Comparison of ENCODE assay signal across 11 cellular contexts in genomic region chr17:35080536-35080935, GRCh38. TPM values are rescaled to one million over a fixed set of nuclear protein-coding genes. Genes with fewer than 3 reads are reported as not detected.
A peak's percentile ranks its signal among the peaks of the same experiment; 100 is the strongest.
DNase-seq lines count a peak whose midpoint lies in the region; ATAC-seq and TF ChIP-seq lines count a peak whose summit lies in the region.
"Had no signal": no experiment of that assay in that cellular context is flagged by ENCODE, and none has a peak within 500 bp of the region (broad histone marks: within the 10 kb centered on the region; RNA-seq: fewer than 3 reads in every experiment).

No MANE protein-coding gene starts in this region.

- CTCF ChIA-PET in activated CD8-positive, alpha-beta memory T cell treated with anti-CD3 and anti-CD28 coated beads, Interleukin-2, amount 10 ng/mL, durations not matched to agents 7 days and 5 days (lab: Charles Lee) = interaction anchor here (1.1 to 6.6 kb wide), 7 partner anchors 9 to 58 kb away, joined by 3 to 46 read pairs (median 9); partner anchors contain the start of gene RFFL
- CTCF ChIA-PET in Caco-2 (lab: Charles Lee) = interaction anchor here (1.5 kb wide), 1 partner anchor 9 kb away, joined by 4 read pairs; no protein-coding TSS in a partner anchor

- no peaks in the 10 kb centered on the region for H3K27me3 Mint-ChIP-seq in activated CD8-positive, alpha-beta memory T cell treated with anti-CD3 and anti-CD28 coated beads, Interleukin-2, amount 10 ng/mL, durations not matched to agents 7 days and 5 days
- no peaks in the 10 kb centered on the region for H3K27me3 Mint-ChIP-seq in T-helper 2 cell treated with Interferon-gamma antibody and Interleukin-4, amounts not matched to agents 5 μg/mL and 100 μg/mL, for 36 hours (ENCODE audit: low read depth)
- no peaks in the 10 kb centered on the region for H3K27me3 Mint-ChIP-seq in stimulated activated naive CD8-positive, alpha-beta T cell treated with anti-CD3 and anti-CD28 coated beads, Interleukin-15, Interleukin-2, amounts not matched to agents 100 ng/mL and 50 ng/mL, for 24 hours
- H3K27me3 Mint-ChIP-seq in Caco-2 (ENCODE audit: insufficient read depth, unreplicated experiment) = no peaks in the 10 kb centered on the region

- no TSS peak for BruUV-seq in Caco-2 (replicated peaks; lab: Mats Ljungman, UMichigan)

- no peaks in the 10 kb centered on the region for H3K36me3 ChIP-seq in Caco-2 (ENCODE audit: control insufficient read depth, insufficient read depth, low read length)

- H3K27ac Mint-ChIP-seq in activated CD8-positive, alpha-beta memory T cell treated with anti-CD3 and anti-CD28 coated beads, Interleukin-2, amount 10 ng/mL, durations not matched to agents 7 days and 5 days = peak overlapping the region; percentile 96
- peak overlapping the region; percentile 74 for H3K27ac Mint-ChIP-seq in T-helper 2 cell treated with Interferon-gamma antibody and Interleukin-4, amounts not matched to agents 5 μg/mL and 100 μg/mL, for 36 hours
- peak overlapping the region; percentile 59 for H3K27ac Mint-ChIP-seq in stimulated activated naive CD8-positive, alpha-beta T cell treated with anti-CD3 and anti-CD28 coated beads, Interleukin-15, Interleukin-2, amounts not matched to agents 100 ng/mL and 50 ng/mL, for 24 hours
- no peak overlapping the region for H3K27ac Mint-ChIP-seq in Caco-2 (ENCODE audit: unreplicated experiment)

- peaks cover 28% of the 10 kb centered on the region for H3K4me1 ChIP-seq in Caco-2

- TF ChIP-seq CTCF in Caco-2 (IDR thresholded peaks at IDR 0.05; ENCODE audit: insufficient read depth in 1 of 2, low read depth in 1 of 2, low read length in 1 of 2, severe bottlenecking in 1 of 2, unreplicated experiment in 1 of 2) = no peak

- peak; percentile 81 for ATAC-seq in activated CD8-positive, alpha-beta memory T cell treated with anti-CD3 and anti-CD28 coated beads, Interleukin-2, amount 10 ng/mL, durations not matched to agents 7 days and 5 days
- ATAC-seq in HG02885 (IDR thresholded peaks at IDR 0.05; ENCODE audit: poor library complexity, unreplicated experiment) (peak; percentile 54), GM21367 (IDR thresholded peaks at IDR 0.05; ENCODE audit: unreplicated experiment) (no peak)

- peak overlapping the region; percentile 29 for H3K4me3 Mint-ChIP-seq in activated CD8-positive, alpha-beta memory T cell treated with anti-CD3 and anti-CD28 coated beads, Interleukin-2, amount 10 ng/mL, durations not matched to agents 7 days and 5 days
- H3K4me3 Mint-ChIP-seq in T-helper 2 cell treated with Interferon-gamma antibody and Interleukin-4, amounts not matched to agents 5 μg/mL and 100 μg/mL, for 36 hours = peak overlapping the region; percentile 33
- peak overlapping the region; percentile 33 for H3K4me3 Mint-ChIP-seq in stimulated activated naive CD8-positive, alpha-beta T cell treated with anti-CD3 and anti-CD28 coated beads, Interleukin-15, Interleukin-2, amounts not matched to agents 100 ng/mL and 50 ng/mL, for 24 hours
- no peak overlapping the region for H3K4me3 Mint-ChIP-seq in Caco-2 (ENCODE audit: unreplicated experiment)

- no peak overlapping the region for H3K4me3 ChIP-seq in Caco-2 (ENCODE audit: low read depth, low read length)

- intact Hi-C loops in Caco-2 (cut with micrococcal nuclease; ENCODE audit: unreplicated experiment) = no loop called here

- no peaks in the 10 kb centered on the region for H3K9me3 ChIP-seq in Caco-2

- no peaks in the 10 kb centered on the region for H3K9me3 Mint-ChIP-seq in activated CD8-positive, alpha-beta memory T cell treated with anti-CD3 and anti-CD28 coated beads, Interleukin-2, amount 10 ng/mL, durations not matched to agents 7 days and 5 days (ENCODE audit: low read depth)
- no peaks in the 10 kb centered on the region for H3K9me3 Mint-ChIP-seq in T-helper 2 cell treated with Interferon-gamma antibody and Interleukin-4, amounts not matched to agents 5 μg/mL and 100 μg/mL, for 36 hours
- H3K9me3 Mint-ChIP-seq in stimulated activated naive CD8-positive, alpha-beta T cell treated with anti-CD3 and anti-CD28 coated beads, Interleukin-15, Interleukin-2, amounts not matched to agents 100 ng/mL and 50 ng/mL, for 24 hours = no peaks in the 10 kb centered on the region
- no peaks in the 10 kb centered on the region for H3K9me3 Mint-ChIP-seq in Caco-2 (ENCODE audit: unreplicated experiment)
- H3K9me3 Mint-ChIP-seq: activated T-cell treated with anti-CD3 and anti-CD28 coated beads, Interleukin-2, amount 50 U/mL, for 4 hours had no signal

- peak; percentile 72 for DNase-seq in activated CD8-positive, alpha-beta memory T cell treated with anti-CD3 and anti-CD28 coated beads, Interleukin-2, amount 10 ng/mL, durations not matched to agents 7 days and 5 days
- no peak for DNase-seq in activated CD8-positive, alpha-beta memory T cell treated with anti-CD3 and anti-CD28 coated beads for 24 hours
- DNase-seq in T-helper 2 cell treated with Interferon-gamma antibody and Interleukin-4, amounts not matched to agents 5 μg/mL and 100 μg/mL, for 36 hours (ENCODE audit: low spot score) = no peak
- no peak for DNase-seq in Caco-2
- DNase-seq in cortex of kidney (lab: John Stamatoyannopoulos, UW) = no peak
- DNase-seq: activated T-cell treated with anti-CD3 and anti-CD28 coated beads, Interleukin-2, amount 50 U/mL, for 4 hours had no signal

- no peaks in the 10 kb centered on the region for H3K27me3 ChIP-seq in Caco-2 (replicated peaks; ENCODE audit: control insufficient read depth, insufficient read depth, low read length)

- POLR2A ChIA-PET in Caco-2 (lab: Charles Lee) = no interaction called here

- peaks cover 20% of the 10 kb centered on the region for H3K36me3 Mint-ChIP-seq in activated CD8-positive, alpha-beta memory T cell treated with anti-CD3 and anti-CD28 coated beads, Interleukin-2, amount 10 ng/mL, durations not matched to agents 7 days and 5 days
- peaks cover 16% of the 10 kb centered on the region for H3K36me3 Mint-ChIP-seq in T-helper 2 cell treated with Interferon-gamma antibody and Interleukin-4, amounts not matched to agents 5 μg/mL and 100 μg/mL, for 36 hours (ENCODE audit: low read depth)
- H3K36me3 Mint-ChIP-seq in stimulated activated naive CD8-positive, alpha-beta T cell treated with anti-CD3 and anti-CD28 coated beads, Interleukin-15, Interleukin-2, amounts not matched to agents 100 ng/mL and 50 ng/mL, for 24 hours (ENCODE audit: low read depth) = no peaks in the 10 kb centered on the region
- H3K36me3 Mint-ChIP-seq in Caco-2 (ENCODE audit: insufficient read depth, unreplicated experiment) = peaks cover 6% of the 10 kb centered on the region

- H3K4me1 Mint-ChIP-seq in activated CD8-positive, alpha-beta memory T cell treated with anti-CD3 and anti-CD28 coated beads, Interleukin-2, amount 10 ng/mL, durations not matched to agents 7 days and 5 days = peaks cover 76% of the 10 kb centered on the region
- H3K4me1 Mint-ChIP-seq in T-helper 2 cell treated with Interferon-gamma antibody and Interleukin-4, amounts not matched to agents 5 μg/mL and 100 μg/mL, for 36 hours (ENCODE audit: low read depth) = peaks cover 52% of the 10 kb centered on the region
- H3K4me1 Mint-ChIP-seq in stimulated activated naive CD8-positive, alpha-beta T cell treated with anti-CD3 and anti-CD28 coated beads, Interleukin-15, Interleukin-2, amounts not matched to agents 100 ng/mL and 50 ng/mL, for 24 hours (ENCODE audit: low read depth) = peaks cover 80% of the 10 kb centered on the region
- peaks cover 23% of the 10 kb centered on the region for H3K4me1 Mint-ChIP-seq in Caco-2 (ENCODE audit: low read depth, unreplicated experiment)

RNA-seq across cellular contexts. Expression of gene RFFL, which starts 17.0 kb away (rescaled TPM):
- 10 to 100 TPM; 47.7 to 52.2 TPM for total RNA-seq in activated CD8-positive, alpha-beta memory T cell treated with anti-CD3 and anti-CD28 coated beads, Interleukin-2, amount 10 ng/mL, durations not matched to agents 7 days and 5 days
- total RNA-seq in Caco-2 (2022) = 27.9 and 29.6 TPM in 2 replicates

RNA-seq across cellular contexts. Expression of gene RAD51D, which starts 39.1 kb away (rescaled TPM):
- 10 to 100 TPM; 34.0 to 43.0 TPM for total RNA-seq in activated CD8-positive, alpha-beta memory T cell treated with anti-CD3 and anti-CD28 coated beads, Interleukin-2, amount 10 ng/mL, durations not matched to agents 7 days and 5 days
- total RNA-seq in Caco-2 (2022) = 31.8 and 31.9 TPM in 2 replicates

RNA-seq across cellular contexts. Expression of gene FNDC8, which starts 40.9 kb away (rescaled TPM):
- total RNA-seq in activated CD8-positive, alpha-beta memory T cell treated with anti-CD3 and anti-CD28 coated beads, Interleukin-2, amount 10 ng/mL, durations not matched to agents 7 days and 5 days = not detected
- total RNA-seq in Caco-2 (2022) = not detected in 2 replicates
- total RNA-seq: activated T-cell treated with anti-CD3 and anti-CD28 coated beads, Interleukin-2, amount 50 U/mL, for 4 hours; epithelial cell of proximal tubule; RPMI7951 had no signal
